Comparison of ENCODE assay signal across 9 cellular contexts in genomic region chr3:8657804-8658311, GRCh38. TPM values are rescaled to one million over a fixed set of nuclear protein-coding genes. Genes with fewer than 3 reads are reported as not detected.
DNase-seq lines count a peak whose midpoint lies in the region; ATAC-seq and TF ChIP-seq lines count a peak whose summit lies in the region.
"Had no signal": no experiment of that assay in that cellular context is flagged by ENCODE, and none has a peak within 500 bp of the region (broad histone marks: within the 10 kb centered on the region; RNA-seq: fewer than 3 reads in every experiment).

No MANE protein-coding gene starts in this region.

- WGBS in SK-N-SH (ENCODE audit: low lambda C conversion rate), result 70% methylated on average over 5 of the region's 8 CpGs
- WGBS in psoas muscle, 3 donors, result 72 to 81% (median 81%) methylated on average over 8 of the region's 8 CpGs

- H3K79me2 ChIP-seq in SK-N-SH (ENCODE audit: insufficient read depth), result no peaks in the 10 kb centered on the region

- intact Hi-C loops in psoas muscle (cut with DNase I), result no loop called here
- intact Hi-C loops in activated CD4-positive, alpha-beta T cell treated with anti-CD3 and anti-CD28 coated beads for 36 hours (cut with DNase I, micrococcal nuclease), result no loop called here

- no peaks in the 10 kb centered on the region for H3K9me3 Mint-ChIP-seq in activated CD4-positive, alpha-beta T cell treated with anti-CD3 and anti-CD28 coated beads for 36 hours (ENCODE audit: low read depth)

- no peaks in the 10 kb centered on the region for H3K9me2 ChIP-seq in SK-N-SH

- H3K27me3 Mint-ChIP-seq in activated CD4-positive, alpha-beta T cell treated with anti-CD3 and anti-CD28 coated beads for 36 hours, result peaks cover 20% of the 10 kb centered on the region

- H3K9ac ChIP-seq in SK-N-SH, result no peak overlapping the region

- POLR2A ChIA-PET in SK-N-SH (lab: Yijun Ruan, JAX), result interaction anchor here (1.1 kb wide), 1 partner anchor 7 kb away, joined by 3 read pairs; no protein-coding TSS in a partner anchor
- POLR2A ChIA-PET in activated CD4-positive, alpha-beta T cell treated with anti-CD3 and anti-CD28 coated beads for 36 hours (lab: Charles Lee), result no interaction called here
- POLR2A ChIA-PET in GM10248 (lab: Yijun Ruan, JAX), result no interaction called here

- 0 out of 2 replicates have a peak overlapping the region, but pooled peaks have one; percentile 19 for H3K4me2 ChIP-seq in SK-N-SH

- H3K4me3 Mint-ChIP-seq in activated CD4-positive, alpha-beta T cell treated with anti-CD3 and anti-CD28 coated beads for 36 hours, result no peak overlapping the region

- DNase-seq in SK-N-SH (peak; percentile 54), psoas muscle (no peak), middle frontal gyrus (ENCODE audit: extremely low spot score, low spot score) (no peak), COLO829 (ENCODE audit: low spot score) (no peak), GM10248 (ENCODE audit: extremely low spot score) (no peak)
- DNase-seq in activated CD4-positive, alpha-beta T cell treated with anti-CD3 and anti-CD28 coated beads for 36 hours, result no peak

- ATAC-seq in GM18861 (IDR thresholded peaks at IDR 0.05; ENCODE audit: unreplicated experiment) (peak; percentile 36), HG02870 (IDR thresholded peaks at IDR 0.05; ENCODE audit: unreplicated experiment) (peak; percentile 47), psoas muscle (peak; percentile 13 to 43 (median 32))
- ATAC-seq in activated CD4-positive, alpha-beta T cell treated with anti-CD3 and anti-CD28 coated beads for 36 hours, result no peak

- no peak overlapping the region for H3K27ac Mint-ChIP-seq in activated CD4-positive, alpha-beta T cell treated with anti-CD3 and anti-CD28 coated beads for 36 hours

- CTCF ChIA-PET in SK-N-SH (lab: Yijun Ruan, JAX) (interaction anchor here (0.7 to 1.2 kb wide), 3 partner anchors 9 to 112 kb away, joined by 3 to 5 read pairs (median 3); partner anchors contain the start of gene OXTR), GM10248 (lab: Yijun Ruan, JAX) (no interaction called here)
- CTCF ChIA-PET in activated CD4-positive, alpha-beta T cell treated with anti-CD3 and anti-CD28 coated beads for 36 hours (lab: Charles Lee), result no interaction called here

- no peak for TF ChIP-seq RAD21 in SK-N-SH (IDR thresholded peaks at IDR 0.05; ENCODE audit: low read length)

- H3K4me1 ChIP-seq in SK-N-SH (ENCODE audit: control insufficient read depth in 1 of 2, insufficient read depth in 2 of 2, low read depth in 1 of 2, low read length in 1 of 2) (peaks cover 19 to 62% of the 10 kb centered on the region in 2 experiments), psoas muscle (peaks cover 21% of the 10 kb centered on the region)

- TF ChIP-seq CTCF in SK-N-SH (IDR thresholded peaks at IDR 0.05), result no peak
- TF ChIP-seq CTCF in psoas muscle (IDR thresholded peaks at IDR 0.05), result no peak
- no peak for TF ChIP-seq CTCF in GM10248 (IDR thresholded peaks at IDR 0.05; ENCODE audit: control extremely low read depth, extremely low read depth, low read depth, missing control alignments)

- H3K27ac ChIP-seq in SK-N-SH (ENCODE audit: low read depth in 2 of 2, low read length in 1 of 2) (peak overlapping the region; percentile 22 to 96; a peak in 3 of 4 replicates), psoas muscle (peak overlapping the region; percentile 70)

- H3K36me3 ChIP-seq in SK-N-SH (replicated peaks in 1 of 2; ENCODE audit: control insufficient read depth in 1 of 2, insufficient read depth in 2 of 2, low read length in 1 of 2) (no peaks in the 10 kb centered on the region), psoas muscle (ENCODE audit: insufficient read depth in 1 of 2, low read depth in 1 of 2) (no peaks in the 10 kb centered on the region)

- H3K9me3 ChIP-seq in SK-N-SH, result no peaks in the 10 kb centered on the region
- H3K9me3 ChIP-seq in psoas muscle, result no peaks in the 10 kb centered on the region

- no peaks in the 10 kb centered on the region for H4K20me1 ChIP-seq in SK-N-SH (ENCODE audit: insufficient read depth)

- H3F3A ChIP-seq in SK-N-SH (replicated peaks; ENCODE audit: insufficient read depth), result peaks cover 24% of the 10 kb centered on the region

- H3K36me3 Mint-ChIP-seq in activated CD4-positive, alpha-beta T cell treated with anti-CD3 and anti-CD28 coated beads for 36 hours (ENCODE audit: low read depth), result no peaks in the 10 kb centered on the region
- H3K36me3 Mint-ChIP-seq: IgD-negative memory B cell had no signal

- no peaks in the 10 kb centered on the region for H3K4me1 Mint-ChIP-seq in activated CD4-positive, alpha-beta T cell treated with anti-CD3 and anti-CD28 coated beads for 36 hours

- TF ChIP-seq EP300 in SK-N-SH (IDR thresholded peaks at IDR 0.05; ENCODE audit: borderline replicate concordance in 1 of 2, low read depth in 1 of 2, low read length in 1 of 2), result no peak

- H3K27me3 ChIP-seq in SK-N-SH (ENCODE audit: insufficient read depth) (no peaks in the 10 kb centered on the region), psoas muscle (ENCODE audit: insufficient read depth in 3 of 3, low read length in 2 of 3) (no peaks in the 10 kb centered on the region)

- no peak overlapping the region; the same call in 1 of the 2 replicates for H2AFZ ChIP-seq in SK-N-SH (ENCODE audit: low read depth)

- no peak overlapping the region; a peak in 1 of 4 replicates for H3K4me3 ChIP-seq in SK-N-SH (ENCODE audit: low read depth in 2 of 2, low read length in 1 of 2)
- no peak overlapping the region for H3K4me3 ChIP-seq in psoas muscle

TF ChIP-seq in SK-N-SH, 30 proteins besides CTCF, POLR2A, EP300 and RAD21:
- TF ChIP-seq CHD2 (IDR thresholded peaks at IDR 0.05; ENCODE audit: low read length, partially characterized antibody), result no peak
- no peak for TF ChIP-seq FOXM1 (IDR thresholded peaks at IDR 0.05; ENCODE audit: low read depth)
- TF ChIP-seq, protein P1, sequence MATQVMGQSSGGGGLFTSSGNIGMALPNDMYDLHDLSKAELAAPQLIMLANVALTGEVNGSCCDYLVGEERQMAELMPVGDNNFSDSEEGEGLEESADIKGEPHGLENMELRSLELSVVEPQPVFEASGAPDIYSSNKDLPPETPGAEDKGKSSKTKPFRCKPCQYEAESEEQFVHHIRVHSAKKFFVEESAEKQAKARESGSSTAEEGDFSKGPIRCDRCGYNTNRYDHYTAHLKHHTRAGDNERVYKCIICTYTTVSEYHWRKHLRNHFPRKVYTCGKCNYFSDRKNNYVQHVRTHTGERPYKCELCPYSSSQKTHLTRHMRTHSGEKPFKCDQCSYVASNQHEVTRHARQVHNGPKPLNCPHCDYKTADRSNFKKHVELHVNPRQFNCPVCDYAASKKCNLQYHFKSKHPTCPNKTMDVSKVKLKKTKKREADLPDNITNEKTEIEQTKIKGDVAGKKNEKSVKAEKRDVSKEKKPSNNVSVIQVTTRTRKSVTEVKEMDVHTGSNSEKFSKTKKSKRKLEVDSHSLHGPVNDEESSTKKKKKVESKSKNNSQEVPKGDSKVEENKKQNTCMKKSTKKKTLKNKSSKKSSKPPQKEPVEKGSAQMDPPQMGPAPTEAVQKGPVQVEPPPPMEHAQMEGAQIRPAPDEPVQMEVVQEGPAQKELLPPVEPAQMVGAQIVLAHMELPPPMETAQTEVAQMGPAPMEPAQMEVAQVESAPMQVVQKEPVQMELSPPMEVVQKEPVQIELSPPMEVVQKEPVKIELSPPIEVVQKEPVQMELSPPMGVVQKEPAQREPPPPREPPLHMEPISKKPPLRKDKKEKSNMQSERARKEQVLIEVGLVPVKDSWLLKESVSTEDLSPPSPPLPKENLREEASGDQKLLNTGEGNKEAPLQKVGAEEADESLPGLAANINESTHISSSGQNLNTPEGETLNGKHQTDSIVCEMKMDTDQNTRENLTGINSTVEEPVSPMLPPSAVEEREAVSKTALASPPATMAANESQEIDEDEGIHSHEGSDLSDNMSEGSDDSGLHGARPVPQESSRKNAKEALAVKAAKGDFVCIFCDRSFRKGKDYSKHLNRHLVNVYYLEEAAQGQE (IDR thresholded peaks at IDR 0.05; ENCODE audit: low read depth, low read length), result no peak
- TF ChIP-seq FOSL2 (IDR thresholded peaks at IDR 0.05; ENCODE audit: borderline replicate concordance, low read depth), result no peak
- TF ChIP-seq, protein P2, sequence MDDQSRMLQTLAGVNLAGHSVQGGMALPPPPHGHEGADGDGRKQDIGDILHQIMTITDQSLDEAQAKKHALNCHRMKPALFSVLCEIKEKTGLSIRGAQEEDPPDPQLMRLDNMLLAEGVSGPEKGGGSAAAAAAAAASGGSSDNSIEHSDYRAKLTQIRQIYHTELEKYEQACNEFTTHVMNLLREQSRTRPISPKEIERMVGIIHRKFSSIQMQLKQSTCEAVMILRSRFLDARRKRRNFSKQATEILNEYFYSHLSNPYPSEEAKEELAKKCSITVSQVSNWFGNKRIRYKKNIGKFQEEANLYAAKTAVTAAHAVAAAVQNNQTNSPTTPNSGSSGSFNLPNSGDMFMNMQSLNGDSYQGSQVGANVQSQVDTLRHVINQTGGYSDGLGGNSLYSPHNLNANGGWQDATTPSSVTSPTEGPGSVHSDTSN (IDR thresholded peaks at IDR 0.05), result no peak
- TF ChIP-seq, protein P3, sequence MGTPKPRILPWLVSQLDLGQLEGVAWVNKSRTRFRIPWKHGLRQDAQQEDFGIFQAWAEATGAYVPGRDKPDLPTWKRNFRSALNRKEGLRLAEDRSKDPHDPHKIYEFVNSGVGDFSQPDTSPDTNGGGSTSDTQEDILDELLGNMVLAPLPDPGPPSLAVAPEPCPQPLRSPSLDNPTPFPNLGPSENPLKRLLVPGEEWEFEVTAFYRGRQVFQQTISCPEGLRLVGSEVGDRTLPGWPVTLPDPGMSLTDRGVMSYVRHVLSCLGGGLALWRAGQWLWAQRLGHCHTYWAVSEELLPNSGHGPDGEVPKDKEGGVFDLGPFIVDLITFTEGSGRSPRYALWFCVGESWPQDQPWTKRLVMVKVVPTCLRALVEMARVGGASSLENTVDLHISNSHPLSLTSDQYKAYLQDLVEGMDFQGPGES (IDR thresholded peaks at IDR 0.05; ENCODE audit: low read depth, low read length), result no peak
- TF ChIP-seq RXRA (IDR thresholded peaks at IDR 0.05; ENCODE audit: borderline replicate concordance, low read depth), result no peak
- no peak for TF ChIP-seq MXI1 (IDR thresholded peaks at IDR 0.05; ENCODE audit: low read depth, low read length)

RNA-seq across cellular contexts. Expression of gene SSUH2, which starts 13.3 kb away (rescaled TPM):
- polyA plus RNA-seq in SK-N-SH (2012; rRNA removed), result 0.18 and 0.26 TPM in 2 replicates
- polyA plus RNA-seq in SK-N-SH (2012; cell fraction: cytosol; rRNA removed), result 0.10 and 0.30 TPM in 2 replicates
- 0.75 and 1.1 TPM in 2 replicates for polyA plus RNA-seq in SK-N-SH (2012; cell fraction: nucleus; rRNA removed)
- 1 to 10 TPM in 1 of 4 donors, under 1 TPM in 3; 0.24 to 1.1 (median 0.53) TPM for total RNA-seq in psoas muscle
- polyA plus RNA-seq in psoas muscle, result under 1 TPM; 0.11 to 0.49 (median 0.36) TPM
- under 1 TPM; 0.09 to 0.11 TPM for total RNA-seq in activated CD4-positive, alpha-beta T cell treated with anti-CD3 and anti-CD28 coated beads for 36 hours
- polyA plus RNA-seq: IgD-negative memory B cell had no signal
